ENCODE assay signal across 8 cellular contexts in the genomic region with DNA sequence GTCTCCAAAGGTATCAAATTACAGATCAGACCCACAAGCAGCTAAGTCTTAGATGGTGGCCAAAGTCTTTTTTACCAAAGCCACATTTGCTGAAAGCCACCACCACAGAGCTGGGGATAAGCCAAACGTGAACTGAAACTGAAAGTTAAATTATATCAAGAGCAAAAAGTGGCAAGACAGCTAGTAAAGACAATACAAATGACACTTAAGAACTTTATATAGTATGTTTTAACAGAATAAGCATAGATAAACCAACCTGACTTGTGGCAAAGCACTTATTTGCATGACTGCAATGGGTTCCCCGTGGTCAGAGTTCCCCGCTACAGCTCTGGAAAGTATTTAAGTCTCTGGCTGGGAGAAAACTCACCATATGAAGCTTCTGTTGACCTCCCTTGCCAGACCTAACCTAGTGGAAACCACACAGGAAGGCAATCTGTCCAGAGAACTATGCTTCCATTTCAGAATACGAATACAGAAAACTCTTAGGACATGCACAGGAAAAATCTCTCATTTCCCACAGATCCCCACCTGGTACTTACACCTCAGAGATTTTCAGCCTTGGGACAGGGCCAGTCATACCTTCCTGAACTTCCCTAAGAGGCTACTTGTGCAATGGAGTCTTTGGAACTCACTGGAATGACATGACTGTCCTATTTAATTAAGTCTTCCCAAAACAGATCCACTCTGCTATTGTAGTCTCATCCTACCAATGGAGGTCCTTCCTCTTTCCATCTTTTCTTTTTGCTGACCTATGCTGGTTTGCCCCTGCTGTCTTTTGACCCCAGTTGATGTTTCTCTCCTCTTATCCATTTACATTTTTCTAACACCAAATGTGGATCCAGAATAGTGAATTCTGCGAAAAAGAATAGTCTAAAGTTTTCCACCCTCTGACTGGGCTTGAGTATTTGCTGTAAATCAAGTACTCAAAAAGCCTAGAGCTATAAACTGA.
DNase-seq lines count a peak whose midpoint lies in the region; ATAC-seq and TF ChIP-seq lines count a peak whose summit lies in the region.

No MANE protein-coding gene starts in this region.

- peak overlapping the region; percentile 26 for H3K4me3 ChIP-seq in epithelial cell of proximal tubule (ENCODE audit: low read depth, low read length)
- peak overlapping the region; percentile 26 for H3K4me3 ChIP-seq in suprapubic skin

- no peaks in the 10 kb centered on the region for H3K27me3 ChIP-seq in suprapubic skin

- 62% methylated on average over 5 of the region's 5 CpGs for WGBS in suprapubic skin

- no peaks in the 10 kb centered on the region for H3K36me3 ChIP-seq in suprapubic skin

- no peak for TF ChIP-seq EP300 in suprapubic skin (IDR thresholded peaks at IDR 0.05)

- H3K27ac ChIP-seq in suprapubic skin = no peak overlapping the region

- TF ChIP-seq CTCF in epithelial cell of proximal tubule (conservative IDR thresholded peaks at IDR 0.05; ENCODE audit: low read depth, low read length) (no peak), suprapubic skin (IDR thresholded peaks at IDR 0.05) (no peak)

- peak; percentile 94 for ATAC-seq in GM18505 (IDR thresholded peaks at IDR 0.05; ENCODE audit: unreplicated experiment)
- peak; percentile 89 for ATAC-seq in GM21619 (IDR thresholded peaks at IDR 0.05; ENCODE audit: unreplicated experiment)

- no peaks in the 10 kb centered on the region for H3K9me3 ChIP-seq in suprapubic skin

- peak; percentile 28 for DNase-seq in LoVo (ENCODE audit: low spot score)
- DNase-seq in epithelial cell of proximal tubule (ENCODE audit: low read depth) = no peak
- no peak for DNase-seq in suprapubic skin (ENCODE audit: low spot score in 2 of 2)
- DNase-seq in 8988T = no peak
- no peak for DNase-seq in UCSD-AML1 (lab: John Stamatoyannopoulos, UW; ENCODE audit: unreplicated experiment)
- DNase-seq in COR-L47 (lab: John Stamatoyannopoulos, UW) = no peak

- peaks cover 29% of the 10 kb centered on the region for H3K4me1 ChIP-seq in suprapubic skin

- TF ChIP-seq POLR2A in GM18505 (IDR thresholded peaks at IDR 0.05; ENCODE audit: borderline replicate concordance, extremely low read depth, insufficient read depth, insufficient read length) (no peak), suprapubic skin (IDR thresholded peaks at IDR 0.05) (no peak)
